ENCODE assay signal across 8 cellular contexts in the genomic region with DNA sequence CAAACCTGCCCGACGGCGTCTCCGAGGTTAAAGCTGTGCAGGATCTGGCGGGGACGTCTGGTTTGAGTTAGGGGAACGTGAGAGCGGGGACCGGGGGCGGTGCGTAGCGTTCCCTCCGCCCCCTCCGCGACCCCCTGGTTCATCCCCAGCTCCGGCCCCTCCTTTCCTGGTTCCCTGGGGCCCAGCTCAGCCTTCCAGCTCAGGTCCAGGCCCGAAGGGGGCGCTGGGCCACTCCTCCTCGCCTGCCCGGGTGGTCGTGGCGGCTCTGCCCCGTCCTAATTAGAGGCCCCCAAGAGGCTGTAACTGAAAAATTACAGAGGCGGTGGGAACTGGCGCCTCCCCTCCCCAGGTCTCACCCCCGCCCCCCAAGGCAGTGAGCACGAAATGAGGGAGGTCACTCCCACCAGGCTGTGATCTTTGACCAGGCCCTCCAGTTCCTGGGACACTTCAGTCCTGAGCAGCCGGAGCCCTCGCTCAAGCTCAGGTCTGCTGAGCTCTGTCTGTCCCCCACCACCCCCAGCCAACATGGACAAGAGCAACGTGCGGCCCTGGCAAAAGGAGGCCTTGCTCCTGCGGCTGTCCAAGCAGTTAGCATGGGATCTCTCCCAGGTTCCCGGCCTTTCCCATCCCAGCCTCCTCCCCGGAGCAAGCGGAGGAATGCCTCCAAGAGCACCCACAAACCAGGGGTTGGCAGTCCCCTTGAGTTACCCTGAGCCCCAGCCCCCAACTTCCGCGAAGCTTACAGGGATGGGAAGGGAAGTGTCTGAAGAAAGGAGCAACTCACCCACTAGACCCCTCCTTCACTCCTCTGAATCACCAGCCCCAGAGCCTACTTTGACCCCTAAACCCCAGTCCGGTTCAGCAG. TPM values are rescaled to one million over a fixed set of nuclear protein-coding genes. Genes with fewer than 3 reads are reported as not detected.
DNase-seq lines count a peak whose midpoint lies in the region; ATAC-seq, FAIRE-seq and TF ChIP-seq lines count a peak whose summit lies in the region.

No MANE protein-coding gene starts in this region.

- peaks cover 11% of the 10 kb centered on the region for H3K27me3 Mint-ChIP-seq in nephron progenitor cell (ENCODE audit: low read depth, poor library complexity)

- H3K4me3 Mint-ChIP-seq in nephron progenitor cell = peak overlapping the region; percentile 79

- H3K4me3 ChIP-seq in BLaER1 (peak overlapping the region; percentile 73), PC-3 (ENCODE audit: low read length) (peak overlapping the region; percentile 59; the same call in 1 of the 2 replicates), endothelial cell of umbilical vein (replicated peaks in 1 of 3; ENCODE audit: insufficient read depth in 1 of 3, low read depth in 1 of 3, low read length in 3 of 3) (no peak overlapping the region)

- H3K9me1 ChIP-seq in endothelial cell of umbilical vein (replicated peaks; ENCODE audit: control insufficient read depth, extremely low read depth, insufficient read depth, low read length) = no peaks in the 10 kb centered on the region

- no peaks in the 10 kb centered on the region for H3K36me3 ChIP-seq in BLaER1
- no peaks in the 10 kb centered on the region for H3K36me3 ChIP-seq in PC-3 (ENCODE audit: low read depth, low read length)
- no peaks in the 10 kb centered on the region for H3K36me3 ChIP-seq in endothelial cell of umbilical vein (ENCODE audit: control insufficient read depth in 2 of 2, extremely low read depth in 1 of 2, insufficient read depth in 2 of 2, low read length in 2 of 2)

- POLR2A ChIA-PET in PC-3 (lab: Charles Lee; ENCODE audit: unreplicated experiment) = interaction anchor here (0.5 to 1.4 kb wide), 5 partner anchors 13 to 1301 kb away, joined by 4 to 24 read pairs (median 9); a partner anchor contains a TSS
- POLR2A ChIA-PET in endothelial cell of umbilical vein (lab: Charles Lee) = interaction anchor here (0.8 to 2.1 kb wide), 2 partner anchors 12 to 24 kb away, joined by 4 to 8 read pairs; a partner anchor contains a TSS

- H3K4me1 ChIP-seq in BLaER1 (peaks cover 62% of the 10 kb centered on the region), PC-3 (ENCODE audit: insufficient read depth, low read length) (peaks cover 5% of the 10 kb centered on the region), endothelial cell of umbilical vein (ENCODE audit: control insufficient read depth, extremely low read depth, insufficient read depth, low read length) (peaks cover 4% of the 10 kb centered on the region)

- H3K27ac Mint-ChIP-seq in nephron progenitor cell = peak overlapping the region; percentile 100

- H2AFZ ChIP-seq in PC-3 (ENCODE audit: low read length) (peak overlapping the region; percentile 84), endothelial cell of umbilical vein (ENCODE audit: low read depth, low read length) (peak overlapping the region; percentile 96)

- H3K9ac ChIP-seq in BLaER1 = peak overlapping the region; percentile 84
- H3K9ac ChIP-seq in PC-3 (ENCODE audit: low read length) = peak overlapping the region; percentile 36; the same call in 1 of the 2 replicates
- no peak overlapping the region for H3K9ac ChIP-seq in endothelial cell of umbilical vein (replicated peaks; ENCODE audit: extremely low read depth, insufficient read depth, low read length)

- DNase-seq in PC-3 (no peak), endothelial cell of umbilical vein (ENCODE audit: low read depth, low spot score) (no peak), nephron progenitor cell (peak; percentile 79), AG08396 (ENCODE audit: low spot score) (no peak), T1000 (lab: John Stamatoyannopoulos, UW) (no peak)

- dilution Hi-C loops in endothelial cell of umbilical vein (cut with MboI; ENCODE audit: extremely low pct_ligation_motif_present, low sequenced_read_pairs) = no loop called here

- no peak for ATAC-seq in PC-3
- no peak for ATAC-seq in GM18505 (IDR thresholded peaks at IDR 0.05; ENCODE audit: unreplicated experiment)
- ATAC-seq in GM18867 (IDR thresholded peaks at IDR 0.05; ENCODE audit: unreplicated experiment) = no peak

- BruUV-seq in PC-3 (replicated peaks; lab: Mats Ljungman, UMichigan) (no TSS peak), endothelial cell of umbilical vein (replicated peaks; lab: Mats Ljungman, UMichigan) (no TSS peak)

- no peaks in the 10 kb centered on the region for H3K36me3 Mint-ChIP-seq in nephron progenitor cell (ENCODE audit: low read depth)

- intact Hi-C loops in PC-3 (cut with micrococcal nuclease) (no loop called here), endothelial cell of umbilical vein (cut with micrococcal nuclease) (loop anchor here (2.0 to 5.0 kb wide), 2 partner anchors 23 to 124 kb away; a partner anchor contains a TSS)

- peaks cover under 1% of the 10 kb centered on the region for H3K9me3 Mint-ChIP-seq in nephron progenitor cell

- H3K27ac ChIP-seq in BLaER1 (peak overlapping the region; percentile 91), PC-3 (ENCODE audit: low read length) (no peak overlapping the region), endothelial cell of umbilical vein (ENCODE audit: insufficient read depth, low read depth, low read length) (no peak overlapping the region)

- TF ChIP-seq POLR2A in endothelial cell of umbilical vein (IDR thresholded peaks at IDR 0.05; ENCODE audit: low read depth, low read length) (no peak), GM18505 (IDR thresholded peaks at IDR 0.05; ENCODE audit: borderline replicate concordance, extremely low read depth, insufficient read depth, insufficient read length) (no peak)

- H3K79me2 ChIP-seq in PC-3 (ENCODE audit: low read length) (no peaks in the 10 kb centered on the region), endothelial cell of umbilical vein (ENCODE audit: control insufficient read depth, insufficient read depth, low read length) (no peaks in the 10 kb centered on the region)

- H4K20me1 ChIP-seq in BLaER1 (peaks cover 24% of the 10 kb centered on the region), PC-3 (ENCODE audit: low read length) (no peaks in the 10 kb centered on the region), endothelial cell of umbilical vein (replicated peaks; ENCODE audit: control insufficient read depth, extremely low read depth, insufficient read depth, low read length) (no peaks in the 10 kb centered on the region)

- no peaks in the 10 kb centered on the region for H3K9me2 ChIP-seq in PC-3 (replicated peaks; ENCODE audit: low read length)

- TF ChIP-seq CTCF in PC-3 (conservative IDR thresholded peaks at IDR 0.05; ENCODE audit: low read depth, low read length) (no peak), endothelial cell of umbilical vein (IDR thresholded peaks at IDR 0.05; ENCODE audit: extremely low read depth in 1 of 2, insufficient read depth in 1 of 2, low read depth in 1 of 2, low read length in 2 of 2) (peak; percentile 3 to 11), nephron progenitor cell (IDR thresholded peaks at IDR 0.05) (peak; percentile 25)

- H3K27me3 ChIP-seq in BLaER1 = no peaks in the 10 kb centered on the region
- no peaks in the 10 kb centered on the region for H3K27me3 ChIP-seq in PC-3 (ENCODE audit: low read length)
- H3K27me3 ChIP-seq in endothelial cell of umbilical vein (ENCODE audit: control insufficient read depth in 2 of 2, insufficient read depth in 2 of 2, low read length in 2 of 2) = peaks cover 3 to 10% of the 10 kb centered on the region in 2 experiments

- peaks cover 54% of the 10 kb centered on the region for H3K4me1 Mint-ChIP-seq in nephron progenitor cell

- H3F3A ChIP-seq in PC-3 (ENCODE audit: low read length, unreplicated experiment) = no peaks in the 10 kb centered on the region

- H3K4me2 ChIP-seq in BLaER1 (peak overlapping the region; percentile 98), PC-3 (ENCODE audit: low read length) (peak overlapping the region; percentile 87), endothelial cell of umbilical vein (ENCODE audit: insufficient read depth, low read length) (peak overlapping the region; percentile 56)

- CTCF ChIA-PET in PC-3 (lab: Charles Lee) (interaction anchor here (0.5 to 2.3 kb wide), 11 partner anchors 8 to 454 kb away, joined by 3 to 22 read pairs (median 8); a partner anchor contains a TSS), endothelial cell of umbilical vein (lab: Charles Lee) (interaction anchor here (0.8 to 9.5 kb wide), 10 partner anchors 9 to 82 kb away, joined by 3 to 225 read pairs (median 26); a partner anchor contains a TSS)

- FAIRE-seq in endothelial cell of umbilical vein (lab: Jason Lieb, UNC) = no peak

- H3K9me3 ChIP-seq in BLaER1 (no peaks in the 10 kb centered on the region), PC-3 (ENCODE audit: low read length) (no peaks in the 10 kb centered on the region), endothelial cell of umbilical vein (replicated peaks; ENCODE audit: control insufficient read depth, insufficient read depth, low read length) (no peaks in the 10 kb centered on the region)

RNA-seq across cellular contexts. Expression of a gene that starts 3.3 kb away (rescaled TPM):
- total RNA-seq in PC-3 (2014; rRNA removed) (not detected in 2 replicates), endothelial cell of umbilical vein (not detected in 2 replicates)
- polyA plus RNA-seq in endothelial cell of umbilical vein = 0.03 and 0.10 TPM in 2 replicates
- polyA plus RNA-seq in endothelial cell of umbilical vein (2011; cell fraction: cytosol; rRNA removed) = 0.01 TPM in 1 of 2 replicates, not detected in the other
- polyA plus RNA-seq in endothelial cell of umbilical vein (2011; cell fraction: nucleus; rRNA removed) = 0.04 and 0.07 TPM in 2 replicates
- polyA plus RNA-seq in endothelial cell of umbilical vein (2012) = 0.08 and 0.10 TPM in 2 replicates
- not detected in 2 replicates for polyA minus RNA-seq in endothelial cell of umbilical vein
- polyA minus RNA-seq in endothelial cell of umbilical vein (2011; cell fraction: cytosol; rRNA and poly(A)+ RNA removed) = not detected
- polyA minus RNA-seq in endothelial cell of umbilical vein (2011; cell fraction: nucleus; rRNA and poly(A)+ RNA removed) = not detected in 2 replicates

RNA-seq across cellular contexts. Expression of a gene that starts 21.9 kb away (rescaled TPM):
- total RNA-seq in PC-3 (2014; rRNA removed) (not detected in 2 replicates), endothelial cell of umbilical vein (not detected in 2 replicates)
- 0.03 TPM in 1 of 2 replicates, not detected in the other for polyA plus RNA-seq in endothelial cell of umbilical vein
- polyA plus RNA-seq in endothelial cell of umbilical vein (2011; cell fraction: cytosol; rRNA removed) = not detected in 2 replicates
- not detected in 2 replicates for polyA plus RNA-seq in endothelial cell of umbilical vein (2011; cell fraction: nucleus; rRNA removed)
- polyA plus RNA-seq in endothelial cell of umbilical vein (2012) = 0.10 TPM in 1 of 2 replicates, not detected in the other
- not detected in 2 replicates for polyA minus RNA-seq in endothelial cell of umbilical vein
- not detected for polyA minus RNA-seq in endothelial cell of umbilical vein (2011; cell fraction: cytosol; rRNA and poly(A)+ RNA removed)
- not detected in 2 replicates for polyA minus RNA-seq in endothelial cell of umbilical vein (2011; cell fraction: nucleus; rRNA and poly(A)+ RNA removed)

RNA-seq across cellular contexts. Expression of a gene that starts 22.7 kb away (rescaled TPM):
- total RNA-seq in PC-3 (2014; rRNA removed) (41.2 and 71.8 TPM in 2 replicates), endothelial cell of umbilical vein (9.1 and 10.2 TPM in 2 replicates)
- 4.4 and 4.7 TPM in 2 replicates for polyA plus RNA-seq in endothelial cell of umbilical vein
- polyA plus RNA-seq in endothelial cell of umbilical vein (2011; cell fraction: cytosol; rRNA removed) = 2.3 and 3.1 TPM in 2 replicates
- 10.3 and 10.8 TPM in 2 replicates for polyA plus RNA-seq in endothelial cell of umbilical vein (2011; cell fraction: nucleus; rRNA removed)
- polyA plus RNA-seq in endothelial cell of umbilical vein (2012) = 7.1 TPM in 2 replicates
- polyA minus RNA-seq in endothelial cell of umbilical vein = 1.1 and 1.9 TPM in 2 replicates
- 17.3 TPM for polyA minus RNA-seq in endothelial cell of umbilical vein (2011; cell fraction: cytosol; rRNA and poly(A)+ RNA removed)
- 3.7 and 6.7 TPM in 2 replicates for polyA minus RNA-seq in endothelial cell of umbilical vein (2011; cell fraction: nucleus; rRNA and poly(A)+ RNA removed)

RNA-seq across cellular contexts. Expression of a gene that starts 24.6 kb away (rescaled TPM):
- total RNA-seq in PC-3 (2014; rRNA removed) = 196 and 236 TPM in 2 replicates
- 104 and 123 TPM in 2 replicates for total RNA-seq in endothelial cell of umbilical vein
- 271 and 383 TPM in 2 replicates for polyA plus RNA-seq in endothelial cell of umbilical vein
- 178 and 186 TPM in 2 replicates for polyA plus RNA-seq in endothelial cell of umbilical vein (2011; cell fraction: cytosol; rRNA removed)
- polyA plus RNA-seq in endothelial cell of umbilical vein (2011; cell fraction: nucleus; rRNA removed) = 117 and 128 TPM in 2 replicates
- 110 and 156 TPM in 2 replicates for polyA plus RNA-seq in endothelial cell of umbilical vein (2012)
- 163 and 172 TPM in 2 replicates for polyA minus RNA-seq in endothelial cell of umbilical vein
- polyA minus RNA-seq in endothelial cell of umbilical vein (2011; cell fraction: cytosol; rRNA and poly(A)+ RNA removed) = 190 TPM
- 26.3 and 28.1 TPM in 2 replicates for polyA minus RNA-seq in endothelial cell of umbilical vein (2011; cell fraction: nucleus; rRNA and poly(A)+ RNA removed)

RNA-seq across cellular contexts. Expression of a gene that starts 31.4 kb away (rescaled TPM):
- 123 and 176 TPM in 2 replicates for total RNA-seq in PC-3 (2014; rRNA removed)
- 51.1 and 53.1 TPM in 2 replicates for total RNA-seq in endothelial cell of umbilical vein
- 43.8 and 51.4 TPM in 2 replicates for polyA plus RNA-seq in endothelial cell of umbilical vein
- 48.6 and 55.7 TPM in 2 replicates for polyA plus RNA-seq in endothelial cell of umbilical vein (2011; cell fraction: cytosol; rRNA removed)
- polyA plus RNA-seq in endothelial cell of umbilical vein (2011; cell fraction: nucleus; rRNA removed) = 37.6 and 44.7 TPM in 2 replicates
- polyA plus RNA-seq in endothelial cell of umbilical vein (2012) = 45.8 and 49.6 TPM in 2 replicates
- 14.6 and 16.2 TPM in 2 replicates for polyA minus RNA-seq in endothelial cell of umbilical vein
- polyA minus RNA-seq in endothelial cell of umbilical vein (2011; cell fraction: cytosol; rRNA and poly(A)+ RNA removed) = 27.4 TPM
- polyA minus RNA-seq in endothelial cell of umbilical vein (2011; cell fraction: nucleus; rRNA and poly(A)+ RNA removed) = 8.8 and 8.9 TPM in 2 replicates

Comparison
In these comparisons a context has a peak if more than half of its experiments do, and no peak if none do; other contexts are left out.
1. H3K4me3 ChIP-seq: peak in BLaER1 (single experiment) and PC-3 (single experiment); none in endothelial cell of umbilical vein (0 of 3).
2. Peak in every context shown above with its lines, with median percentiles within 50 percentile points of each other: H3K4me2 ChIP-seq.